21 cellular contexts compared by ENCODE assay signal in genomic region chr12:34291001-34291400, GRCh38.
DNase-seq lines count a peak whose midpoint lies in the region; ATAC-seq, FAIRE-seq and TF ChIP-seq lines count a peak whose summit lies in the region.
"Had no signal": no experiment of that assay in that cellular context is flagged by ENCODE, and none has a peak within 500 bp of the region (broad histone marks: within the 10 kb centered on the region; RNA-seq: fewer than 3 reads in every experiment).

No MANE protein-coding gene starts in this region.

- H3K36me3 ChIP-seq in Panc1 (ENCODE audit: control insufficient read depth, insufficient read depth, low read length) = no peaks in the 10 kb centered on the region
- no peaks in the 10 kb centered on the region for H3K36me3 ChIP-seq in kidney (ENCODE audit: control insufficient read depth in 1 of 2, insufficient read depth in 2 of 2, low read length in 2 of 2)
- H3K36me3 ChIP-seq in transverse colon = no peaks in the 10 kb centered on the region
- H3K36me3 ChIP-seq: BLaER1 had no signal

- H3K9ac ChIP-seq in kidney (ENCODE audit: low read length in 2 of 2) = no peak overlapping the region
- H3K9ac ChIP-seq: BLaER1, GM23248 had no signal

- intact Hi-C loops in Panc1 (cut with micrococcal nuclease; ENCODE audit: unreplicated experiment) (loop anchor here (2.0 to 10.0 kb wide), 3 partner anchors 56 to 259 kb away; no protein-coding TSS in a partner anchor), kidney (cut with DNase I) (no loop called here), transverse colon (cut with DNase I; ENCODE audit: low total_unique reads) (no loop called here)

- H3K27me3 Mint-ChIP-seq in stimulated activated naive B cell treated with anti-CD40 and anti-IgM and Interleukin-4, amounts not matched to agents 10 μg/mL and 1 μg/mL and 100 μg/mL, for 72 hours = no peaks in the 10 kb centered on the region

- no peak for TF ChIP-seq CTCF in Panc1 (IDR thresholded peaks at IDR 0.05)
- TF ChIP-seq CTCF in kidney (IDR thresholded peaks at IDR 0.05; ENCODE audit: borderline replicate concordance, extremely low read depth, insufficient read depth) = no peak
- no peak for TF ChIP-seq CTCF in transverse colon (IDR thresholded peaks at IDR 0.05)

- H3K4me3 Mint-ChIP-seq in stimulated activated naive B cell treated with anti-CD40 and anti-IgM and Interleukin-4, amounts not matched to agents 10 μg/mL and 1 μg/mL and 100 μg/mL, for 72 hours = no peak overlapping the region
- H3K4me3 Mint-ChIP-seq: CD8-positive, alpha-beta T cell had no signal

- CTCF ChIA-PET in Panc1 (lab: Charles Lee) = no interaction called here

- H3K4me3 ChIP-seq in Panc1 (ENCODE audit: low read depth in 2 of 2, low read length in 2 of 2) (peak overlapping the region; percentile 44 to 64; a peak in 3 of 4 replicates), kidney (ENCODE audit: low read length in 2 of 2) (no peak overlapping the region), transverse colon (no peak overlapping the region)
- H3K4me3 ChIP-seq: BLaER1, GM12878, GM23248 had no signal

- H3K4me1 Mint-ChIP-seq in stimulated activated naive B cell treated with anti-CD40 and anti-IgM and Interleukin-4, amounts not matched to agents 10 μg/mL and 1 μg/mL and 100 μg/mL, for 72 hours = no peaks in the 10 kb centered on the region

- ATAC-seq in Panc1 = no peak
- no peak for ATAC-seq in stimulated activated naive B cell treated with anti-CD40 and anti-IgM and Interleukin-4, amounts not matched to agents 10 μg/mL and 1 μg/mL and 100 μg/mL, for 72 hours (replicated peaks)
- no peak for ATAC-seq in GM21786 (IDR thresholded peaks at IDR 0.05; ENCODE audit: unreplicated experiment)
- ATAC-seq: CD8-positive, alpha-beta T cell; GM12878 had no signal

- POLR2A ChIA-PET in Panc1 (lab: Charles Lee) = no interaction called here

- peaks cover 3 to 4% of the 10 kb centered on the region in 2 donors for H3K36me3 Mint-ChIP-seq in stimulated activated naive B cell treated with anti-CD40 and anti-IgM and Interleukin-4, amounts not matched to agents 10 μg/mL and 1 μg/mL and 100 μg/mL, for 72 hours
- H3K36me3 Mint-ChIP-seq: CD8-positive, alpha-beta T cell had no signal

- in situ Hi-C loops in Panc1 (cut with HindIII; ENCODE audit: low pct_unique_long_range_greater_than_20kb, low sequenced_read_pairs) = no loop called here
- in situ Hi-C loops in transverse colon (cut with MboI; ENCODE audit: low pct_ligation_motif_present in 1 of 4, low pct_unique_long_range_greater_than_20kb in 1 of 4, low sequenced_read_pairs in 3 of 4) = loop anchor here in 1 of 4 donors (25.0 kb wide), 1 partner anchor 96 kb away; no protein-coding TSS in a partner anchor

- peak; percentile 21 for DNase-seq in activated effector memory CD4-positive, alpha-beta T cell treated with anti-CD3 and anti-CD28 coated beads, Interleukin-2, amount 50 U/mL, for 16 hours
- DNase-seq in activated effector memory CD4-positive, alpha-beta T cell treated with Interleukin-2 at 50 U/mL for 16 hours = no peak
- DNase-seq in Panc1 (ENCODE audit: low read depth, low spot score) (no peak), kidney (peak; percentile 38), transverse colon (peak; percentile 3), NCI-H2171 treated with DMSO at 0.1 percent for 48 hours (lab: John Stamatoyannopoulos, UW) (no peak)
- no peak for DNase-seq in stimulated activated naive B cell treated with anti-CD40 and anti-IgM and Interleukin-4, amounts not matched to agents 10 μg/mL and 1 μg/mL and 100 μg/mL, for 72 hours
- DNase-seq: CD8-positive, alpha-beta T cell; DND-41; GDM1; GM23248; KBM-7; NCI-H1048; NCI-H1436 treated with DMSO at 0.1 percent for 48 hours; NCI-H2029 treated with DMSO at 0.1 percent for 48 hours; NCI-H510A treated with DMSO at 0.1 percent for 48 hours; SIG-M5 had no signal

- WGBS in transverse colon (ENCODE audit: low coverage in 1 of 2), 2 donors = 80% methylated on average over 17 of the region's 17 CpGs; no CpG with 5 or more reads in 1 of the 2 donors

- H3K27ac Mint-ChIP-seq in stimulated activated naive B cell treated with anti-CD40 and anti-IgM and Interleukin-4, amounts not matched to agents 10 μg/mL and 1 μg/mL and 100 μg/mL, for 72 hours = no peak overlapping the region
- H3K27ac Mint-ChIP-seq: CD8-positive, alpha-beta T cell had no signal

- H3K27me3 ChIP-seq in Panc1 (ENCODE audit: control insufficient read depth, insufficient read depth, low read length) (no peaks in the 10 kb centered on the region; the same call in 1 of the 2 replicates), transverse colon (no peaks in the 10 kb centered on the region)
- H3K27me3 ChIP-seq: BLaER1 had no signal

- peaks cover 37 to 44% of the 10 kb centered on the region in 2 donors for H3K9me3 Mint-ChIP-seq in stimulated activated naive B cell treated with anti-CD40 and anti-IgM and Interleukin-4, amounts not matched to agents 10 μg/mL and 1 μg/mL and 100 μg/mL, for 72 hours
- H3K9me3 Mint-ChIP-seq: CD8-positive, alpha-beta T cell had no signal

- TF ChIP-seq EP300 in transverse colon (IDR thresholded peaks at IDR 0.05; ENCODE audit: low read depth) = no peak

- no peak overlapping the region for H3K27ac ChIP-seq in Panc1 (ENCODE audit: low read length)
- H3K27ac ChIP-seq in kidney (ENCODE audit: low read depth in 2 of 2, low read length in 2 of 2) = no peak overlapping the region
- H3K27ac ChIP-seq in transverse colon = no peak overlapping the region
- H3K27ac ChIP-seq: BLaER1, GM23248 had no signal

- no TSS peak for BruUV-seq in Panc1 (replicated peaks; lab: Mats Ljungman, UMichigan)

- no peak for FAIRE-seq in kidney (lab: Jason Lieb, UNC)
- FAIRE-seq: GM12878, RCC 7860 had no signal

- no peaks in the 10 kb centered on the region for H3K9me3 ChIP-seq in Panc1 (ENCODE audit: control insufficient read depth, insufficient read depth, low read depth, low read length)
- peaks cover 0 to 10% of the 10 kb centered on the region in 2 donors for H3K9me3 ChIP-seq in kidney (ENCODE audit: control insufficient read depth in 1 of 2, low read length in 2 of 2)
- peaks cover 17 to 24% of the 10 kb centered on the region in 2 donors for H3K9me3 ChIP-seq in transverse colon

- TF ChIP-seq POLR2A in transverse colon (IDR thresholded peaks at IDR 0.05) = no peak

- peaks cover 17% of the 10 kb centered on the region for H3K4me1 ChIP-seq in Panc1 (ENCODE audit: control insufficient read depth, insufficient read depth, low read length)
- no peaks in the 10 kb centered on the region for H3K4me1 ChIP-seq in kidney (ENCODE audit: control insufficient read depth in 1 of 2, insufficient read depth in 1 of 2, low read depth in 1 of 2, low read length in 2 of 2)
- H3K4me1 ChIP-seq in transverse colon = no peaks in the 10 kb centered on the region
- H3K4me1 ChIP-seq: BLaER1 had no signal

Comparison
In these comparisons a context has a peak if more than half of its experiments do, and no peak if none do; other contexts are left out.
1. DNase-seq: peak in activated effector memory CD4-positive, alpha-beta T cell treated with anti-CD3 and anti-CD28 coated beads, Interleukin-2, amount 50 U/mL, for 16 hours (single experiment), kidney (single experiment) and transverse colon (single experiment); none in activated effector memory CD4-positive, alpha-beta T cell treated with Interleukin-2 at 50 U/mL for 16 hours (single experiment), Panc1 (single experiment), stimulated activated naive B cell treated with anti-CD40 and anti-IgM and Interleukin-4, amounts not matched to agents 10 μg/mL and 1 μg/mL and 100 μg/mL, for 72 hours (single experiment) and NCI-H2171 treated with DMSO at 0.1 percent for 48 hours (single experiment).
2. H3K4me3 ChIP-seq: peak in Panc1 (2 of 2); none in kidney (0 of 2) and transverse colon (0 of 4).